Comparison of ENCODE assay signal across 16 cellular contexts in genomic region chr21:35840949-35841348, GRCh38.
"Had no signal": no experiment of that assay in that cellular context is flagged by ENCODE, and none has a peak within 500 bp of the region (broad histone marks: within the 10 kb centered on the region; RNA-seq: fewer than 3 reads in every experiment).

No MANE protein-coding gene starts in this region.

- H3K27ac Mint-ChIP-seq: activated B cell treated with CpG ODN at 0.5 μM for 24 hours; activated CD8-positive, alpha-beta T cell treated with anti-CD3 and anti-CD28 coated beads for 36 hours; activated naive CD4-positive, alpha-beta T cell treated with anti-CD3 and anti-CD28 coated beads for 36 hours; activated naive CD4-positive, alpha-beta T cell treated with anti-CD3 and anti-CD28 coated beads, Interleukin-2, amount 50 U/mL, for 24 hours; activated naive CD8-positive, alpha-beta T cell treated with anti-CD3 and anti-CD28 coated beads for 36 hours; activated naive CD8-positive, alpha-beta T cell treated with anti-CD3 and anti-CD28 coated beads, Interleukin-2, amount 50 U/mL, for 24 hours; activated T-helper 1 cell treated with anti-CD3 and anti-CD28 coated beads, Interleukin-12 subunit alpha, Interleukin-12 subunit beta, Interleukin-2, Interleukin-4 antibody, amounts not matched to agents 30 ng/mL and 10 ng/mL and 1 ng/mL, durations not matched to agents 14 hours and 24 hours and 36 hours; activated T-helper 2 cell treated with anti-CD3 and anti-CD28 coated beads, Interferon-gamma antibody, Interleukin-2, Interleukin-4, amounts not matched to agents 10 μg/mL and 5 μg/mL and 100 μg/mL, durations not matched to agents 14 hours and 24 hours and 36 hours; T-helper 17 cell; T-helper 2 cell treated with Interferon-gamma antibody and Interleukin-4, amounts not matched to agents 5 μg/mL and 100 μg/mL, for 36 hours had no signal

- H3K4me3 ChIP-seq: adrenal gland, body of pancreas had no signal

- H3K36me3 Mint-ChIP-seq: activated naive CD4-positive, alpha-beta T cell treated with anti-CD3 and anti-CD28 coated beads, Interleukin-2, amount 50 U/mL, for 24 hours; activated naive CD8-positive, alpha-beta T cell treated with anti-CD3 and anti-CD28 coated beads for 36 hours had no signal

- H3K9me3 ChIP-seq: adrenal gland, body of pancreas had no signal

- H3K27me3 Mint-ChIP-seq: activated CD8-positive, alpha-beta T cell treated with anti-CD3 and anti-CD28 coated beads for 36 hours; activated naive CD4-positive, alpha-beta T cell treated with anti-CD3 and anti-CD28 coated beads, Interleukin-2, amount 50 U/mL, for 24 hours; activated naive CD8-positive, alpha-beta T cell treated with anti-CD3 and anti-CD28 coated beads for 36 hours had no signal

- H3K36me3 ChIP-seq: adrenal gland, WERI-Rb-1 had no signal

- ATAC-seq: activated CD8-positive, alpha-beta T cell treated with anti-CD3 and anti-CD28 coated beads for 36 hours; T-helper 17 cell had no signal

- H3K4me1 Mint-ChIP-seq: activated B cell treated with CpG ODN at 0.5 μM for 24 hours; activated naive CD8-positive, alpha-beta T cell treated with anti-CD3 and anti-CD28 coated beads, Interleukin-2, amount 50 U/mL, for 24 hours had no signal

- H3K4me1 ChIP-seq: adrenal gland had no signal

- H3K4me3 Mint-ChIP-seq: activated B cell treated with CpG ODN at 0.5 μM for 24 hours; activated CD8-positive, alpha-beta T cell treated with anti-CD3 and anti-CD28 coated beads for 36 hours; activated naive CD4-positive, alpha-beta T cell treated with anti-CD3 and anti-CD28 coated beads for 36 hours; activated naive CD4-positive, alpha-beta T cell treated with anti-CD3 and anti-CD28 coated beads, Interleukin-2, amount 50 U/mL, for 24 hours; activated naive CD8-positive, alpha-beta T cell treated with anti-CD3 and anti-CD28 coated beads for 36 hours; activated naive CD8-positive, alpha-beta T cell treated with anti-CD3 and anti-CD28 coated beads, Interleukin-2, amount 50 U/mL, for 24 hours; activated T-helper 1 cell treated with anti-CD3 and anti-CD28 coated beads, Interleukin-12 subunit alpha, Interleukin-12 subunit beta, Interleukin-2, Interleukin-4 antibody, amounts not matched to agents 30 ng/mL and 10 ng/mL and 1 ng/mL, durations not matched to agents 14 hours and 24 hours and 36 hours; T-helper 17 cell; T-helper 2 cell treated with Interferon-gamma antibody and Interleukin-4, amounts not matched to agents 5 μg/mL and 100 μg/mL, for 36 hours had no signal

- H3K9me3 Mint-ChIP-seq: activated B cell treated with CpG ODN at 0.5 μM for 24 hours; activated CD8-positive, alpha-beta T cell treated with anti-CD3 and anti-CD28 coated beads for 36 hours; activated naive CD4-positive, alpha-beta T cell treated with anti-CD3 and anti-CD28 coated beads for 36 hours; activated naive CD4-positive, alpha-beta T cell treated with anti-CD3 and anti-CD28 coated beads, Interleukin-2, amount 50 U/mL, for 24 hours; activated naive CD8-positive, alpha-beta T cell treated with anti-CD3 and anti-CD28 coated beads for 36 hours; activated naive CD8-positive, alpha-beta T cell treated with anti-CD3 and anti-CD28 coated beads, Interleukin-2, amount 50 U/mL, for 24 hours; activated T-helper 1 cell treated with anti-CD3 and anti-CD28 coated beads, Interleukin-12 subunit alpha, Interleukin-12 subunit beta, Interleukin-2, Interleukin-4 antibody, amounts not matched to agents 30 ng/mL and 10 ng/mL and 1 ng/mL, durations not matched to agents 14 hours and 24 hours and 36 hours; activated T-helper 2 cell treated with anti-CD3 and anti-CD28 coated beads, Interferon-gamma antibody, Interleukin-2, Interleukin-4, amounts not matched to agents 10 μg/mL and 5 μg/mL and 100 μg/mL, durations not matched to agents 14 hours and 24 hours and 36 hours; T-helper 2 cell treated with Interferon-gamma antibody and Interleukin-4, amounts not matched to agents 5 μg/mL and 100 μg/mL, for 36 hours had no signal

- H3K27me3 ChIP-seq: adrenal gland, body of pancreas had no signal

- DNase-seq: activated B cell treated with CpG ODN at 0.5 μM for 24 hours; activated CD8-positive, alpha-beta memory T cell treated with anti-CD3 and anti-CD28 coated beads for 24 hours; activated T-cell treated with anti-CD3 and anti-CD28 coated beads, Interleukin-2, amount 50 U/mL, for 1 hour; cortex of kidney had no signal

- H3K27ac ChIP-seq: adrenal gland, body of pancreas, WERI-Rb-1 had no signal
